26 cellular contexts compared by ENCODE assay signal in the genomic region with DNA sequence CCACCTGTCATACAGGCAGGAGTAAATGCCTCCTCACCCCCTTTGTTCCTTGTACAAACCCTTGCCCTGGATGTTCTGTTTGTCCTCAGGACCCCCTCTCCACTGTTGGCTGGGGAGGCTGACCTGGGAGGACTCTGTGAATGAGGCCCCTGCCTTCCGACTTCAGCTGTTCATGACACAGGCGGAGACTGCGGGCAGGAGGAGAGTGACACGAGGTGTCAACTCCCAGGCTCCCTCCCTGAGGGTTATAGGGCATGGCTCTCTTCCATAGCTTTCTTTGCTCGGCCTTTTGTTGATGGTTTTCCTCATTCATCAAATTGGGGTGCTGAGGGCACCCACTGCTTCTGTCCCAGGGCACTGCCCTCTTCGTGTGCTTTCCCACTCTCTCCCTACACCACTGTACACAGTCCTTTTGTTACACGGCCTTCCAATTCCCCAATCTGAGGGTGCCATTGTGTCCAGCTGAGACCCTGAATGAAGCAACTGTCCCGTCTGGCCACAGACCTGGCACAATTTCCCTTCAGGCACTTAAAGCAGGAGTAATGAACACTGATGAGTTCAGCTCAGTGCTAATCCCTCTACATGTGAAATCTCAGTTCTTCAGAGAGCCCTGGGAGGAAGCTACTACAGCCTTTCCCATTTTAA. TPM values are rescaled to one million over a fixed set of nuclear protein-coding genes. Genes with fewer than 3 reads are reported as not detected.
"Had no signal": no experiment of that assay in that cellular context is flagged by ENCODE, and none has a peak within 500 bp of the region (broad histone marks: within the 10 kb centered on the region; RNA-seq: fewer than 3 reads in every experiment).

No MANE protein-coding gene starts in this region.

- H3K27me3 ChIP-seq: breast epithelium, left lung, upper lobe of right lung had no signal

- H3K4me1 Mint-ChIP-seq: activated B cell treated with CpG ODN at 0.5 μM for 24 hours; activated CD4-positive, alpha-beta T cell treated with anti-CD3 and anti-CD28 coated beads for 36 hours had no signal

- H3K9me3 ChIP-seq: breast epithelium, left lung, upper lobe of right lung had no signal

- H3K36me3 Mint-ChIP-seq: activated naive CD8-positive, alpha-beta T cell treated with anti-CD3 and anti-CD28 coated beads, Interleukin-2, amount 10 ng/mL, durations not matched to agents 7 days and 5 days; stimulated activated naive B cell treated with anti-CD40 and anti-IgM and Interleukin-4, amounts not matched to agents 10 μg/mL and 1 μg/mL and 100 μg/mL, for 72 hours had no signal

- H3K36me3 ChIP-seq: breast epithelium, left lung, upper lobe of right lung had no signal

- H3K27ac ChIP-seq: breast epithelium, coronary artery, epithelial cell of prostate, left lung, upper lobe of right lung had no signal

- ATAC-seq: activated CD4-positive, alpha-beta T cell treated with anti-CD3 and anti-CD28 coated beads for 36 hours; activated T-cell treated with anti-CD3 and anti-CD28 coated beads, Interleukin-2, amount 50 U/mL, for 4 hours; sciatic nerve; stimulated activated naive B cell treated with anti-CD40 and anti-IgM and Interleukin-4, amounts not matched to agents 10 μg/mL and 1 μg/mL and 100 μg/mL, for 72 hours had no signal

- H3K4me3 ChIP-seq: breast epithelium, coronary artery, left lung, smooth muscle cell, upper lobe of right lung had no signal

- H3K9me3 Mint-ChIP-seq: activated B cell treated with CpG ODN at 0.5 μM for 24 hours; activated naive CD4-positive, alpha-beta T cell treated with anti-CD3 and anti-CD28 coated beads for 36 hours; activated naive CD8-positive, alpha-beta T cell treated with anti-CD3 and anti-CD28 coated beads, Interleukin-2, amount 10 ng/mL, durations not matched to agents 7 days and 5 days; activated T-cell treated with anti-CD3 and anti-CD28 coated beads, Interleukin-2, amount 50 U/mL, for 4 hours; stimulated activated naive B cell treated with anti-CD40 and anti-IgM and Interleukin-4, amounts not matched to agents 10 μg/mL and 1 μg/mL and 100 μg/mL, for 72 hours; T-helper 1 cell treated with Interleukin-12 subunit alpha and Interleukin-12 subunit beta and Interleukin-4 antibody, amounts not matched to agents 30 μg/mL and 1 μg/mL, for 36 hours had no signal

- H3K27ac Mint-ChIP-seq: activated B cell treated with CpG ODN at 0.5 μM for 24 hours; activated CD4-positive, alpha-beta T cell treated with anti-CD3 and anti-CD28 coated beads for 36 hours; activated naive CD4-positive, alpha-beta T cell treated with anti-CD3 and anti-CD28 coated beads for 36 hours; activated naive CD8-positive, alpha-beta T cell treated with anti-CD3 and anti-CD28 coated beads, Interleukin-2, amount 10 ng/mL, durations not matched to agents 7 days and 5 days; stimulated activated naive B cell treated with anti-CD40 and anti-IgM and Interleukin-4, amounts not matched to agents 10 μg/mL and 1 μg/mL and 100 μg/mL, for 72 hours; T-helper 1 cell treated with Interleukin-12 subunit alpha and Interleukin-12 subunit beta and Interleukin-4 antibody, amounts not matched to agents 30 μg/mL and 1 μg/mL, for 36 hours had no signal

- H3K4me1 ChIP-seq: breast epithelium, upper lobe of right lung had no signal

- H3K4me3 Mint-ChIP-seq: activated B cell treated with CpG ODN at 0.5 μM for 24 hours; activated CD4-positive, alpha-beta T cell treated with anti-CD3 and anti-CD28 coated beads for 36 hours; activated naive CD4-positive, alpha-beta T cell treated with anti-CD3 and anti-CD28 coated beads for 36 hours; activated naive CD8-positive, alpha-beta T cell treated with anti-CD3 and anti-CD28 coated beads, Interleukin-2, amount 10 ng/mL, durations not matched to agents 7 days and 5 days; activated T-cell treated with anti-CD3 and anti-CD28 coated beads, Interleukin-2, amount 50 U/mL, for 4 hours; stimulated activated naive B cell treated with anti-CD40 and anti-IgM and Interleukin-4, amounts not matched to agents 10 μg/mL and 1 μg/mL and 100 μg/mL, for 72 hours; T-helper 1 cell treated with Interleukin-12 subunit alpha and Interleukin-12 subunit beta and Interleukin-4 antibody, amounts not matched to agents 30 μg/mL and 1 μg/mL, for 36 hours had no signal

- DNase-seq: activated B cell treated with CpG ODN at 0.5 μM for 24 hours; activated CD4-positive, alpha-beta T cell treated with anti-CD3 and anti-CD28 coated beads for 36 hours; activated CD4-positive, alpha-beta T cell treated with anti-CD3 and anti-CD28 coated beads, Interleukin-2, amount 50 U/mL, for 4 hours; activated CD8-positive, alpha-beta memory T cell treated with anti-CD3 and anti-CD28 coated beads for 24 hours; activated CD8-positive, alpha-beta memory T cell treated with anti-CD3 and anti-CD28 coated beads, Interleukin-2, amount 50 U/mL, for 4 hours; activated effector memory CD4-positive, alpha-beta T cell treated with Interleukin-2 at 50 U/mL for 16 hours; activated naive CD4-positive, alpha-beta T cell treated with anti-CD3 and anti-CD28 coated beads for 36 hours; activated naive CD8-positive, alpha-beta T cell treated with anti-CD3 and anti-CD28 coated beads, Interleukin-2, amount 10 ng/mL, durations not matched to agents 7 days and 5 days; activated T-cell treated with anti-CD3 and anti-CD28 coated beads, Interleukin-2, amount 50 U/mL, for 4 hours; amniotic stem cell; cerebellar nuclear complex; kidney glomerular epithelial cell; left lung; stimulated activated CD4-positive, alpha-beta T cell treated with anti-CD3 and anti-CD28 coated beads, Interleukin-15, amount 100 ng/mL, for 24 hours; stimulated activated CD8-positive, alpha-beta memory T cell treated with anti-CD3 and anti-CD28 coated beads, Interleukin-4, amount 100 ng/mL, for 48 hours; stimulated activated naive B cell treated with anti-CD40 and anti-IgM and Interleukin-4, amounts not matched to agents 10 μg/mL and 1 μg/mL and 100 μg/mL, for 72 hours; upper lobe of right lung had no signal

RNA-seq across cellular contexts. Expression of a gene that starts 33.8 kb away (rescaled TPM):
- total RNA-seq: activated B cell treated with CpG ODN at 0.5 μM for 24 hours; activated CD4-positive, alpha-beta T cell treated with anti-CD3 and anti-CD28 coated beads for 36 hours; activated naive CD4-positive, alpha-beta T cell treated with anti-CD3 and anti-CD28 coated beads for 36 hours; activated naive CD8-positive, alpha-beta T cell treated with anti-CD3 and anti-CD28 coated beads, Interleukin-2, amount 10 ng/mL, durations not matched to agents 7 days and 5 days; activated T-cell treated with anti-CD3 and anti-CD28 coated beads, Interleukin-2, amount 50 U/mL, for 4 hours; fibroblast of villous mesenchyme; mononuclear cell; myocyte; smooth muscle cell had no signal
